ENCODE assay signal across 19 cellular contexts in the genomic region with DNA sequence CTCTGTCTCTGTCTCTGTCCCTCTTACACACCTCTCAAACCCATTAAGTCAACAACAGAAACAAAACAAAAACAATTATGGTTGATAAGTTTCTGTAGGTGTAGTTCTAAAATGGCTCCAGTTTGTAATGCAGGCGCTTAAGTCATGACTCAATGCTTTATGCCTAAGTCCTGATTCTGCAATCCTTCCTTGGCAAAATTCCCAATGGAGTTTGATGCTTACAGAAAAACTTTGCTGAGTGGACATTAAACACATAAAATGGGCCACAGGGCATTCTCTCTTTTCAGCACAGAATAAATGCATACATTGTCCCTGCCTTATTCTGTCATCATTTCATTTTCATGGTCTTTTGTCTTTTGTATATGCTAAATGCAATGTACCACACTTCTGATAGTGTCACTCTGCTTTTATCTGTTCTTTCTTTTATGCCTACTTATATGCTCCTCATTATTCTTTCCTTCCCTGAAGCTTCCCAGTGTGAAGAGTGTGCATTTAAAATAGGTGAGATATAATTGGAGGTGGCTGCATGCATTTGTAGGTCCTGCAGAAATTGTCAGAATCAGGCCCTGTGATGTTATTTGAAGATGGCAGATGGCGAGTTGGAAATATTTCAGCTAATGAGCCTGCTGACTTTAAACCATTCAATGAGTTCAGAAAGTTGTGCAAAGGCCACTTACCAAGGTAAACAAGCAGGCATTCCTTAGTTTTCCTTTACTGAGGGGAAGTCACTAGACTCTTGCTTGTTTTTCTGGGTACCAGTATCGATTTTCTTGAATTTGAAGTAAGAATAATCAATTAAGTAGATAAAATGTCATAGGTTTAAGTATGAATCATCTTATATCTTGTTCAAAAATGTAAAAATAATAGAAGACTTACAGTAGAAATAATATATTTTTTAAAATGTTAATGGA.
DNase-seq lines count a peak whose midpoint lies in the region; TF ChIP-seq lines count a peak whose summit lies in the region.
"Had no signal": no experiment of that assay in that cellular context is flagged by ENCODE, and none has a peak within 500 bp of the region (broad histone marks: within the 10 kb centered on the region; RNA-seq: fewer than 3 reads in every experiment).

No MANE protein-coding gene starts in this region.

- 89% methylated on average over 3 of the region's 3 CpGs for WGBS in smooth muscle cell (ENCODE audit: low lambda C conversion rate)

- H3K4me2 ChIP-seq in smooth muscle cell, result no peak overlapping the region
- H3K4me2 ChIP-seq: PC-9 had no signal

- H3K79me2 ChIP-seq in smooth muscle cell (ENCODE audit: low read depth), result no peaks in the 10 kb centered on the region

- H3K9ac ChIP-seq in SK-N-MC (ENCODE audit: insufficient read length) (no peak overlapping the region), smooth muscle cell (ENCODE audit: low read depth) (no peak overlapping the region)

- H3F3A ChIP-seq in smooth muscle cell (ENCODE audit: low read depth), result no peaks in the 10 kb centered on the region

- no peaks in the 10 kb centered on the region for H3K36me3 ChIP-seq in SK-N-MC (ENCODE audit: insufficient read depth, low read length)
- no peaks in the 10 kb centered on the region for H3K36me3 ChIP-seq in smooth muscle cell (ENCODE audit: low read depth)
- H3K36me3 ChIP-seq: esophagus squamous epithelium had no signal

- peak overlapping the region; percentile 23; the same call in 1 of the 2 replicates for H3K27ac ChIP-seq in SK-N-MC
- H3K27ac ChIP-seq in smooth muscle cell (ENCODE audit: low read depth), result no peak overlapping the region
- H3K27ac ChIP-seq: esophagus squamous epithelium, PC-9 had no signal

- peak overlapping the region; percentile 75 for H2AFZ ChIP-seq in smooth muscle cell (ENCODE audit: low read depth)
- H2AFZ ChIP-seq: PC-9 had no signal

- H4K20me1 ChIP-seq in smooth muscle cell (ENCODE audit: low read depth), result no peaks in the 10 kb centered on the region

- DNase-seq in NCI-H82 (lab: John Stamatoyannopoulos, UW) (peak; percentile 7), NCI-H82 treated with DMSO at 0.1 percent for 48 hours (lab: John Stamatoyannopoulos, UW; ENCODE audit: unreplicated experiment) (no peak), SK-N-MC (ENCODE audit: low read depth, low spot score) (peak; percentile 78), fibroblast of the aortic adventitia (ENCODE audit: low read depth) (peak; percentile 17), smooth muscle cell (lab: John Stamatoyannopoulos, UW; ENCODE audit: unreplicated experiment) (no peak), NK-92 (lab: John Stamatoyannopoulos, UW; ENCODE audit: unreplicated experiment) (no peak), DMS 273 (lab: John Stamatoyannopoulos, UW; ENCODE audit: unreplicated experiment) (no peak), T-helper 9 cell (no peak)
- DNase-seq: activated B cell treated with CpG ODN at 0.5 μM for 24 hours; activated effector memory CD4-positive, alpha-beta T cell treated with anti-CD3 and anti-CD28 coated beads, Interleukin-2, amount 50 U/mL, for 16 hours; dermis blood vessel endothelial cell; esophagus squamous epithelium; HFFc6; left ventricle myocardium superior; NCI-H1092 treated with DMSO at 0.1 percent for 48 hours; NCI-H510A treated with DMSO at 0.1 percent for 48 hours; PC-9; posterior cingulate gyrus; T-cell had no signal

- TF ChIP-seq CTCF in fibroblast of the aortic adventitia (IDR thresholded peaks at IDR 0.05; ENCODE audit: insufficient read depth, low read length), result no peak
- no peak for TF ChIP-seq CTCF in smooth muscle cell (IDR thresholded peaks at IDR 0.05; ENCODE audit: borderline replicate concordance, insufficient read depth, poor library complexity, severe bottlenecking)

- H3K4me3 ChIP-seq in SK-N-MC (no peak overlapping the region), fibroblast of the aortic adventitia (ENCODE audit: low read depth, low read length) (no peak overlapping the region), smooth muscle cell (no peak overlapping the region)
- H3K4me3 ChIP-seq: esophagus squamous epithelium, PC-9 had no signal

- H3K9me3 ChIP-seq in SK-N-MC (ENCODE audit: low read depth, low read length), result no peaks in the 10 kb centered on the region
- no peaks in the 10 kb centered on the region for H3K9me3 ChIP-seq in smooth muscle cell (replicated peaks; ENCODE audit: low read depth)
- H3K9me3 ChIP-seq: esophagus squamous epithelium had no signal

- H3K27me3 ChIP-seq in smooth muscle cell (ENCODE audit: low read depth), result peaks cover 20% of the 10 kb centered on the region
- H3K27me3 ChIP-seq: esophagus squamous epithelium had no signal

- H3K4me1 ChIP-seq in smooth muscle cell (ENCODE audit: low read depth), result no peaks in the 10 kb centered on the region
- H3K4me1 ChIP-seq: esophagus squamous epithelium had no signal

Comparison
In these comparisons a context has a peak if more than half of its experiments do, and no peak if none do; other contexts are left out.
1. DNase-seq: peak in NCI-H82 (single experiment), SK-N-MC (single experiment) and fibroblast of the aortic adventitia (single experiment); none in NCI-H82 treated with DMSO at 0.1 percent for 48 hours (single experiment), smooth muscle cell (single experiment), NK-92 (single experiment), DMS 273 (single experiment) and T-helper 9 cell (single experiment).